In genomic region chr12:39341179-39341578, GRCh38 we compare ENCODE assay signal across 15 cellular contexts.
DNase-seq lines count a peak whose midpoint lies in the region; ATAC-seq lines count a peak whose summit lies in the region.
"Had no signal": no experiment of that assay in that cellular context is flagged by ENCODE, and none has a peak within 500 bp of the region (broad histone marks: within the 10 kb centered on the region; RNA-seq: fewer than 3 reads in every experiment).

No MANE protein-coding gene starts in this region.

- H2BK15ac ChIP-seq in mesenchymal stem cell (ENCODE audit: low read depth, poor library complexity, severe bottlenecking) (no peak overlapping the region), neuronal stem cell (ENCODE audit: low read length) (no peak overlapping the region)

- ATAC-seq in GM18870 (IDR thresholded peaks at IDR 0.05; ENCODE audit: unreplicated experiment) (peak; percentile 63), GM21723 (IDR thresholded peaks at IDR 0.05; ENCODE audit: unreplicated experiment) (peak; percentile 60), HG03469 (IDR thresholded peaks at IDR 0.05; ENCODE audit: unreplicated experiment) (peak; percentile 76)
- ATAC-seq: heart left ventricle, T-cell had no signal

- H3K23ac ChIP-seq in mesenchymal stem cell (ENCODE audit: low read length in 2 of 2) (no peak overlapping the region), neuronal stem cell (ENCODE audit: low read depth, low read length, poor library complexity) (no peak overlapping the region)

- H3K4ac ChIP-seq in mesenchymal stem cell (ENCODE audit: low read depth in 1 of 2, low read length in 2 of 2) (no peak overlapping the region), neuronal stem cell (ENCODE audit: low read length) (no peak overlapping the region)

- H2AFZ ChIP-seq in mesenchymal stem cell (ENCODE audit: low read depth, low read length): no peak overlapping the region
- no peak overlapping the region for H2AFZ ChIP-seq in neuronal stem cell (ENCODE audit: low read length)

- H3K4me1 ChIP-seq in mesenchymal stem cell (ENCODE audit: control insufficient read depth, insufficient read depth, low read depth, low read length): peaks cover 2% of the 10 kb centered on the region
- H3K4me1 ChIP-seq in neuronal stem cell (ENCODE audit: control insufficient read depth in 2 of 2, insufficient read depth in 1 of 2, low read depth in 1 of 2, low read length in 2 of 2): peaks cover 0 to 1% of the 10 kb centered on the region in 2 donors
- H3K4me1 ChIP-seq: heart left ventricle had no signal

- H2BK5ac ChIP-seq in mesenchymal stem cell (ENCODE audit: low read depth, low read length, poor library complexity, severe bottlenecking) (no peak overlapping the region), neuronal stem cell (ENCODE audit: low read length) (no peak overlapping the region)

- no peak overlapping the region for H3K9ac ChIP-seq in mesenchymal stem cell (ENCODE audit: low read length)
- H3K9ac ChIP-seq in neuronal stem cell (ENCODE audit: low read depth, low read length, poor library complexity): no peak overlapping the region

- in situ Hi-C loops in KBM-7 (cut with MboI; ENCODE audit: low pct_unique_long_range_greater_than_20kb, low sequenced_read_pairs): no loop called here

- H3K27me3 ChIP-seq in mesenchymal stem cell (ENCODE audit: control insufficient read depth in 1 of 2, insufficient read depth in 1 of 2, low read length in 2 of 2) (no peaks in the 10 kb centered on the region), neuronal stem cell (ENCODE audit: control insufficient read depth in 3 of 3, insufficient read depth in 3 of 3, low read depth in 1 of 3, low read length in 3 of 3) (no peaks in the 10 kb centered on the region)
- H3K27me3 ChIP-seq: heart left ventricle had no signal

- no peaks in the 10 kb centered on the region for H3K9me3 ChIP-seq in mesenchymal stem cell (ENCODE audit: control insufficient read depth, low read length)
- H3K9me3 ChIP-seq in neuronal stem cell (replicated peaks in 1 of 2; ENCODE audit: control insufficient read depth in 2 of 2, insufficient read depth in 1 of 2, low read depth in 1 of 2, low read length in 2 of 2): no peaks in the 10 kb centered on the region
- H3K9me3 ChIP-seq: heart left ventricle had no signal

- H4K91ac ChIP-seq in mesenchymal stem cell (ENCODE audit: low read length) (no peak overlapping the region), neuronal stem cell (ENCODE audit: low read depth, low read length, poor library complexity) (no peak overlapping the region)

- DNase-seq in mesenchymal stem cell: peak; percentile 19
- DNase-seq in activated effector memory CD4-positive, alpha-beta T cell treated with anti-CD3 and anti-CD28 coated beads, Interleukin-2, amount 50 U/mL, for 16 hours: no peak
- no peak for DNase-seq in neuronal stem cell (ENCODE audit: low spot score)
- DNase-seq in KBM-7: no peak
- DNase-seq: amygdala; heart left ventricle; KG1; NCI-H2171 treated with DMSO at 0.1 percent for 48 hours; OCI-M1; posterior cingulate gyrus; stimulated activated CD4-positive, alpha-beta T cell treated with anti-CD3 and anti-CD28 coated beads, Interleukin-1b, Interleukin-23, amount 100 ng/mL, for 48 hours; T-cell had no signal

- H2BK120ac ChIP-seq in mesenchymal stem cell (ENCODE audit: low read depth, low read length) (no peak overlapping the region), neuronal stem cell (ENCODE audit: low read depth, low read length) (no peak overlapping the region)

- H3K4me3 ChIP-seq in mesenchymal stem cell (ENCODE audit: insufficient read depth in 1 of 2, low read depth in 1 of 2, low read length in 2 of 2) (no peak overlapping the region), neuronal stem cell (ENCODE audit: low read length in 2 of 2) (no peak overlapping the region)
- H3K4me3 ChIP-seq: heart left ventricle had no signal

- H3K18ac ChIP-seq in mesenchymal stem cell (ENCODE audit: low read depth in 1 of 2, low read length in 2 of 2) (no peak overlapping the region), neuronal stem cell (ENCODE audit: low read length) (no peak overlapping the region)

- H3K14ac ChIP-seq in mesenchymal stem cell (ENCODE audit: low read length in 2 of 2): no peak overlapping the region
- no peak overlapping the region for H3K14ac ChIP-seq in neuronal stem cell (ENCODE audit: low read length)

- H2BK12ac ChIP-seq in mesenchymal stem cell (ENCODE audit: low read length in 2 of 2) (no peak overlapping the region), neuronal stem cell (ENCODE audit: low read length) (no peak overlapping the region)

- H4K8ac ChIP-seq in mesenchymal stem cell (ENCODE audit: low read length) (no peak overlapping the region), neuronal stem cell (ENCODE audit: low read depth, low read length) (no peak overlapping the region)

- no peak overlapping the region for H3K27ac ChIP-seq in mesenchymal stem cell (ENCODE audit: low read length, poor library complexity, severe bottlenecking)
- no peak overlapping the region for H3K27ac ChIP-seq in neuronal stem cell (replicated peaks; ENCODE audit: low read length)
- H3K27ac ChIP-seq: heart left ventricle had no signal

- H3K4me2 ChIP-seq in mesenchymal stem cell (ENCODE audit: low read length, poor library complexity, severe bottlenecking) (no peak overlapping the region), neuronal stem cell (ENCODE audit: insufficient read depth, low read length, poor library complexity, severe bottlenecking) (no peak overlapping the region)

- H3K79me1 ChIP-seq in mesenchymal stem cell (replicated peaks; ENCODE audit: low read length, poor library complexity, severe bottlenecking): no peaks in the 10 kb centered on the region
- no peaks in the 10 kb centered on the region for H3K79me1 ChIP-seq in neuronal stem cell (ENCODE audit: low read depth, low read length)

- H3K36me3 ChIP-seq in mesenchymal stem cell (ENCODE audit: control insufficient read depth in 1 of 2, insufficient read depth in 2 of 2, low read depth in 1 of 2, low read length in 2 of 2) (no peaks in the 10 kb centered on the region), neuronal stem cell (replicated peaks in 1 of 2; ENCODE audit: control insufficient read depth in 2 of 2, insufficient read depth in 2 of 2, low read length in 2 of 2) (peaks cover 3 to 96% of the 10 kb centered on the region in 2 donors)

- H2AK5ac ChIP-seq in mesenchymal stem cell (ENCODE audit: low read length, severe bottlenecking) (no peak overlapping the region), neuronal stem cell (ENCODE audit: low read depth, low read length) (no peak overlapping the region)
